ENCODE assay signal across 13 cellular contexts in the genomic region with DNA sequence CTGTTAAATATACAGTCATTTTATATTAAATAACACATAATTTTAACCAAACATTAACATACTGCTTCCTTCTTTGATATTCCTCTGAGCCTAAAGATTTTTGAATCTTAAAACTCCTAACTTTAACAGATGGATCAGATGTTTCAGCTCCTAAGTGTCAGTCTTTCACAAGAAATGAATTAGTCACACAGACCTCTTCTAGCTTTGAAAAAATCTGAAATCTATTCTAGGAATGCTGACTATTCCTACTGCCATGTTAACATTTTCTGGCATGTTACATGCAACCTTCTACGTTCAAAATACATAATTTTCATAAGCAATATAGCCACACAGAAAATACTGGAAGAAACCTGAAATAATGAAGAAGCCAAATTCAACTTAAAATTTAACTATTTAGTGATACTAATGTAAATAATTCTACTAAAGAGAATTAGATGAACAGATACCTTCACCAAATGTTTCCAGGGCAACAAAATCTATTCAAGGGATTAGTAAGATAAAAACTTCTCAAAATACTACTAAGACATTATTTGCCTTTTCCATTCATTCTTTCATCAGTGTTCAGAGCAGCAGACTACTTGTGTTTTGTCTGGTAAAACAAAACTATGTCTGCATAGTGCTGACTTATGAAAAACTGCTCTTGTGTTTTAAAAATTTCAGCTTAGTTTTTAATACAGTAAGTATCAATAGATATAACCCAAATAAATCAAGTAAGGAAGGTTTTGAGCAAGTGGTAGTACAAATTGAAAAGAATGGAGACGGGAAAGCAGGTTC. TPM values are rescaled to one million over a fixed set of nuclear protein-coding genes. Genes with fewer than 3 reads are reported as not detected.
DNase-seq lines count a peak whose midpoint lies in the region; ATAC-seq, FAIRE-seq and TF ChIP-seq lines count a peak whose summit lies in the region.
"Had no signal": no experiment of that assay in that cellular context is flagged by ENCODE, and none has a peak within 500 bp of the region (broad histone marks: within the 10 kb centered on the region; RNA-seq: fewer than 3 reads in every experiment).

No MANE protein-coding gene starts in this region.

- H3K4me1 ChIP-seq in HepG2 (ENCODE audit: insufficient read depth, low read length) (peaks cover 14% of the 10 kb centered on the region), right lobe of liver (no peaks in the 10 kb centered on the region)
- H3K4me1 ChIP-seq: body of pancreas had no signal

- no peak overlapping the region for H3K4me2 ChIP-seq in HepG2 (ENCODE audit: low read depth, low read length)

- no peak overlapping the region for H3K4me3 ChIP-seq in HepG2 (replicated peaks in 1 of 3; ENCODE audit: insufficient read depth in 1 of 3, low read depth in 2 of 3, low read length in 3 of 3)
- no peak overlapping the region for H3K4me3 ChIP-seq in right lobe of liver
- H3K4me3 ChIP-seq in lower leg skin (ENCODE audit: low read depth, poor library complexity, severe bottlenecking) = no peak overlapping the region
- H3K4me3 ChIP-seq: body of pancreas had no signal

- H3K27me3 ChIP-seq in HepG2 (ENCODE audit: control insufficient read depth in 1 of 2, insufficient read depth in 2 of 2, low read length in 2 of 2) (no peaks in the 10 kb centered on the region), right lobe of liver (no peaks in the 10 kb centered on the region)
- H3K27me3 ChIP-seq: body of pancreas had no signal

- ATAC-seq in HepG2 (no peak), right lobe of liver (no peak)
- ATAC-seq: body of pancreas; natural killer cell treated with Interleukin-12 subunit alpha and Interleukin-12 subunit beta and Interleukin-15 and Interleukin-18, amount 100 ng/mL, for 72 hours had no signal

- H3K79me2 ChIP-seq in HepG2 (ENCODE audit: insufficient read depth, low read length) = peaks cover 90% of the 10 kb centered on the region

- DNase-seq in HepG2 (ENCODE audit: low spot score) (no peak), right lobe of liver (no peak), amniotic stem cell (lab: John Stamatoyannopoulos, UW) (peak; percentile 36), glomerular visceral epithelial cell (ENCODE audit: extremely low spot score) (peak; percentile 27), stromal cell of bone marrow (ENCODE audit: low read depth) (peak; percentile 43), cerebellum (ENCODE audit: low spot score) (no peak), lower leg skin (ENCODE audit: low spot score in 2 of 2) (no peak), NCI-H748 treated with DMSO at 0.1 percent for 48 hours (lab: John Stamatoyannopoulos, UW) (no peak)
- DNase-seq: activated CD4-positive, CD25-positive, alpha-beta regulatory T cell; body of pancreas; DMS79 treated with DMSO at 0.1 percent for 48 hours; small intestine had no signal

- no TSS peak for BruUV-seq in HepG2 (replicated peaks; lab: Mats Ljungman, UMichigan)

- no peak for FAIRE-seq in HepG2 (lab: Jason Lieb, UNC)

- H4K20me1 ChIP-seq in HepG2 (ENCODE audit: insufficient read depth, low read length) = no peaks in the 10 kb centered on the region; the same call in 1 of the 2 replicates

- intact Hi-C loops in HepG2 (cut with micrococcal nuclease; ENCODE audit: unreplicated experiment) = no loop called here
- intact Hi-C loops in right lobe of liver (cut with DNase I) = no loop called here
- intact Hi-C loops in lower leg skin (cut with DNase I; ENCODE audit: low total_unique reads) = no loop called here

- CTCF ChIA-PET in HepG2 (lab: Yijun Ruan, JAX; ENCODE audit: low intra/inter-chr PET ratio, low total read pairs) = no interaction called here

- POLR2A ChIA-PET in HepG2 (lab: Yijun Ruan, JAX) = no interaction called here

- no peak overlapping the region for H3K27ac ChIP-seq in HepG2 (ENCODE audit: extremely low read length, insufficient read depth, low read length)
- no peak overlapping the region for H3K27ac ChIP-seq in right lobe of liver
- H3K27ac ChIP-seq: body of pancreas had no signal

- in situ Hi-C loops in HepG2 (cut with HindIII; ENCODE audit: extremely low pct_ligation_motif_present, low pct_unique_long_range_greater_than_20kb) = no loop called here

- H3K36me3 ChIP-seq in HepG2 (replicated peaks in 1 of 2; ENCODE audit: control insufficient read depth in 1 of 2, insufficient read depth in 2 of 2, low read length in 2 of 2) (peaks cover 0 to 6% of the 10 kb centered on the region in 2 experiments; a peak in 1 of 5 replicates), right lobe of liver (no peaks in the 10 kb centered on the region)

- no peaks in the 10 kb centered on the region for H3K9me3 ChIP-seq in HepG2 (ENCODE audit: low read length)
- H3K9me3 ChIP-seq in right lobe of liver = no peaks in the 10 kb centered on the region
- H3K9me3 ChIP-seq: body of pancreas had no signal

- TF ChIP-seq CTCF in HepG2 (CRISPR knock-in tag; IDR thresholded peaks at IDR 0.05) (no peak), right lobe of liver (IDR thresholded peaks at IDR 0.05) (no peak), lower leg skin (IDR thresholded peaks at IDR 0.05) (no peak)

- TF ChIP-seq EP300 in HepG2 (IDR thresholded peaks at IDR 0.05; ENCODE audit: low read depth in 2 of 2, low read length in 2 of 2) (no peak), HepG2 (CRISPR knock-in tag; IDR thresholded peaks at IDR 0.05; ENCODE audit: borderline replicate concordance) (no peak)

- TF ChIP-seq RAD21 in HepG2 (CRISPR knock-in tag; IDR thresholded peaks at IDR 0.05) = no peak

- 87% methylated on average over 2 of the region's 2 CpGs for WGBS in HepG2 (ENCODE audit: low lambda C conversion rate)
- 76% methylated on average over 2 of the region's 2 CpGs for WGBS in right lobe of liver (ENCODE audit: insufficient coverage, low coverage, low lambda C conversion rate, missing lambda C conversion rate)
- WGBS in lower leg skin, 2 donors = 61 to 68% methylated on average over 2 of the region's 2 CpGs

- no peak overlapping the region for H3K9ac ChIP-seq in HepG2 (ENCODE audit: insufficient read depth, low read depth, low read length)

- no peak for TF ChIP-seq POLR2A in HepG2 (IDR thresholded peaks at IDR 0.05; ENCODE audit: insufficient read depth in 1 of 2, low read depth in 2 of 2, low read length in 2 of 2)
- TF ChIP-seq POLR2A in right lobe of liver (IDR thresholded peaks at IDR 0.05) = no peak
- no peak for TF ChIP-seq POLR2A in lower leg skin (IDR thresholded peaks at IDR 0.05)

- H2AFZ ChIP-seq in HepG2 (ENCODE audit: low read length) = no peak overlapping the region

TF ChIP-seq in HepG2, 621 proteins besides CTCF, POLR2A, EP300 and RAD21 (continues in another document):
- TF ChIP-seq, protein P1, sequence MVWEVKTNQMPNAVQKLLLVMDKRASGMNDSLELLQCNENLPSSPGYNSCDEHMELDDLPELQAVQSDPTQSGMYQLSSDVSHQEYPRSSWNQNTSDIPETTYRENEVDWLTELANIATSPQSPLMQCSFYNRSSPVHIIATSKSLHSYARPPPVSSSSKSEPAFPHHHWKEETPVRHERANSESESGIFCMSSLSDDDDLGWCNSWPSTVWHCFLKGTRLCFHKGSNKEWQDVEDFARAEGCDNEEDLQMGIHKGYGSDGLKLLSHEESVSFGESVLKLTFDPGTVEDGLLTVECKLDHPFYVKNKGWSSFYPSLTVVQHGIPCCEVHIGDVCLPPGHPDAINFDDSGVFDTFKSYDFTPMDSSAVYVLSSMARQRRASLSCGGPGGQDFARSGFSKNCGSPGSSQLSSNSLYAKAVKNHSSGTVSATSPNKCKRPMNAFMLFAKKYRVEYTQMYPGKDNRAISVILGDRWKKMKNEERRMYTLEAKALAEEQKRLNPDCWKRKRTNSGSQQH (CRISPR knock-in tag; IDR thresholded peaks at IDR 0.05; ENCODE audit: low read depth) = no peak
- no peak for TF ChIP-seq NBN (conservative IDR thresholded peaks at IDR 0.05)
- TF ChIP-seq MAFK (conservative IDR thresholded peaks at IDR 0.05 in 1 of 2, IDR thresholded peaks at IDR 0.05 in 1 of 2; ENCODE audit: low read length in 2 of 2) = 0 out of 4 replicates have a peak, but pooled peaks of 1 of the 2 experiments have one; percentile 29
- TF ChIP-seq, protein P2, sequence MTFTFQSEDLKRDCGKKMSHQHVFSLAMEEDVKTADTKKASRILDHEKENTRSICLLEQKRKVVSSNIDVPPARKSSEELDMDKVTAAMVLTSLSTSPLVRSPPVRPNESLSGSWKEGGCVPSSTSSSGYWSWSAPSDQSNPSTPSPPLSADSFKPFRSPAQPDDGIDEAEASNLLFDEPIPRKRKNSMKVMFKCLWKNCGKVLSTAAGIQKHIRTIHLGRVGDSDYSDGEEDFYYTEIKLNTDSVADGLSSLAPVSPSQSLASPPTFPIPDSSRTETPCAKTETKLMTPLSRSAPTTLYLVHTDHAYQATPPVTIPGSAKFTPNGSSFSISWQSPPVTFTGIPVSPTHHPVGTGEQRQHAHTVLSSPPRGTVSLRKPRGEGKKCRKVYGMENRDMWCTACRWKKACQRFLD (CRISPR knock-in tag; IDR thresholded peaks at IDR 0.05; ENCODE audit: borderline replicate concordance) = no peak

RNA-seq across cellular contexts. Expression of gene JMJD1C, which starts 9.2 kb away (rescaled TPM):
- total RNA-seq in HepG2 (2016; rRNA removed; fragmentation: Illumina TruSeq; extraction: Trizol) (42.7 and 51.4 TPM in 2 replicates), right lobe of liver (10 to 100 TPM; 29.6 to 53.3 (median 38.2) TPM), cerebellum (205 TPM), lower leg skin (10 to 100 TPM; 82.0 to 92.5 (median 84.9) TPM)
- total RNA-seq in HepG2 (2016; cell fraction: cytosol; rRNA removed; fragmentation: Illumina TruSeq; extraction: Trizol; ENCODE audit: low read depth) = 10.6 and 12.0 TPM in 2 replicates
- 38.0 and 48.1 TPM in 2 replicates for total RNA-seq in HepG2 (2016; cell fraction: insoluble cytoplasmic fraction; rRNA removed; fragmentation: Illumina TruSeq; extraction: Trizol)
- total RNA-seq in HepG2 (2016; cell fraction: membrane; rRNA removed; fragmentation: Illumina TruSeq; extraction: Trizol) = 16.5 and 17.1 TPM in 2 replicates
- 121 and 123 TPM in 2 replicates for total RNA-seq in HepG2 (2016; cell fraction: nucleus; rRNA removed; fragmentation: Illumina TruSeq; extraction: Trizol)
- 34.9 and 42.3 TPM in 2 replicates for polyA plus RNA-seq in HepG2 (2011; rRNA removed)
- 15.7 and 25.3 TPM in 2 replicates for polyA plus RNA-seq in HepG2 (2011; cell fraction: cytosol; rRNA removed)
- polyA plus RNA-seq in HepG2 (2011; cell fraction: nucleus; rRNA removed) = 46.2 and 51.3 TPM in 2 replicates
- 44.1 and 47.8 TPM in 2 replicates for polyA plus RNA-seq in HepG2 (2012)
- polyA plus RNA-seq in HepG2 (2016; cell fraction: cytosol; fragmentation: Illumina TruSeq; extraction: Trizol; ENCODE audit: low read depth) = 0.93 and 1.1 TPM in 2 replicates
- 22.2 and 27.2 TPM in 2 replicates for polyA plus RNA-seq in HepG2 (2016; cell fraction: insoluble cytoplasmic fraction; fragmentation: Illumina TruSeq; extraction: Trizol; ENCODE audit: low read depth)
- 2.7 and 3.3 TPM in 2 replicates for polyA plus RNA-seq in HepG2 (2016; cell fraction: membrane; fragmentation: Illumina TruSeq; extraction: Trizol; ENCODE audit: low read depth)
- 68.6 and 81.1 TPM in 2 replicates for polyA plus RNA-seq in HepG2 (2016; cell fraction: nucleus; fragmentation: Illumina TruSeq; extraction: Trizol; ENCODE audit: insufficient read depth, low read depth)
- polyA minus RNA-seq in HepG2 (2011; rRNA and poly(A)+ RNA removed; ENCODE audit: low replicate concordance) = 45.1 and 116 TPM in 2 replicates
- polyA minus RNA-seq in HepG2 (2011; cell fraction: cytosol; rRNA and poly(A)+ RNA removed) = 51.2 and 58.4 TPM in 2 replicates
- polyA minus RNA-seq in HepG2 (2011; cell fraction: nucleus; rRNA and poly(A)+ RNA removed) = 378 and 386 TPM in 2 replicates

Comparison
In these comparisons a context has a peak if more than half of its experiments do, and no peak if none do; other contexts are left out.
1. DNase-seq: peak in amniotic stem cell (single experiment), glomerular visceral epithelial cell (single experiment) and stromal cell of bone marrow (single experiment); none in HepG2 (single experiment), right lobe of liver (0 of 3), cerebellum (single experiment), lower leg skin (0 of 2) and NCI-H748 treated with DMSO at 0.1 percent for 48 hours (single experiment).